8 cellular contexts compared by ENCODE assay signal in the genomic region with DNA sequence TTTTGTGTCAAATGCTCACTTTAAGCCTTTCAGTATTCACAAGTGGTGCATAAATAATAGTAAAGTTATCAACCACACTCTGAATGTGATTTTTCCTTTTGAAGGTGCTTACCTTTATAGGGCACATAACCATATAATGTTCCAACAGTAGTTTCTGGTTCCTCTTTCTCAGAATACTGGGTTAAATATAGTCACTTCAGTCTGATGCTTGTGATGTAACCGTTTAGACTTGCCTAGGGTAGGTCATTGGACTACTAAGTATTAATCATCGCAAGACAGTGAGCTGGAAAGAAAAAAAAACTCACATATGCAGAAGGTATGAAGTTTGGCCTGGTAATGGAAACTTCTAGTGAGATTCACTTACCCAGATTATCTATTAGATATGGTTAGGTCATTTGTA. TPM values are rescaled to one million over a fixed set of nuclear protein-coding genes. Genes with fewer than 3 reads are reported as not detected.
DNase-seq lines count a peak whose midpoint lies in the region; ATAC-seq and TF ChIP-seq lines count a peak whose summit lies in the region.

No MANE protein-coding gene starts in this region.

- no peaks in the 10 kb centered on the region for H3K9me3 ChIP-seq in heart right ventricle
- H3K9me3 ChIP-seq in skeletal muscle satellite cell (replicated peaks; ENCODE audit: low read length), result no peaks in the 10 kb centered on the region
- H3K9me3 ChIP-seq in colonic mucosa, result no peaks in the 10 kb centered on the region

- H3K9ac ChIP-seq in skeletal muscle satellite cell (ENCODE audit: low read depth, low read length) (no peak overlapping the region), colonic mucosa (ENCODE audit: low read depth in 2 of 2, low read length in 2 of 2) (no peak overlapping the region)

- H3K27me3 ChIP-seq in heart right ventricle (peaks cover 0 to 7% (median 0%) of the 10 kb centered on the region in 7 donors), skeletal muscle satellite cell (ENCODE audit: control insufficient read depth, insufficient read depth, low read length) (no peaks in the 10 kb centered on the region), colonic mucosa (no peaks in the 10 kb centered on the region)

- peak overlapping the region; percentile 92 for H3K4me2 ChIP-seq in skeletal muscle satellite cell (ENCODE audit: low read length)

- peaks cover 0 to 28% (median 10%) of the 10 kb centered on the region in 9 donors for H3K4me1 ChIP-seq in heart right ventricle
- peaks cover 24% of the 10 kb centered on the region for H3K4me1 ChIP-seq in skeletal muscle satellite cell (ENCODE audit: control insufficient read depth, insufficient read depth, low read length)
- H3K4me1 ChIP-seq in colonic mucosa, result no peaks in the 10 kb centered on the region

- no peak for DNase-seq in heart right ventricle
- DNase-seq in Right ventricle myocardium superior, result no peak
- peak; percentile 89 for DNase-seq in SKM-1 treated with dmso at 0.1 percent for 144 hours (lab: John Stamatoyannopoulos, UW; ENCODE audit: unreplicated experiment)
- DNase-seq in NCI-H526 (lab: John Stamatoyannopoulos, UW), result no peak
- no peak for DNase-seq in colonic mucosa
- DNase-seq in HuH-7 (ENCODE audit: low spot score), result no peak

- H3K4me3 ChIP-seq in heart right ventricle, result peak overlapping the region in 3 of 10 donors; percentile 83 to 88 (median 88)
- no peak overlapping the region for H3K4me3 ChIP-seq in skeletal muscle satellite cell (ENCODE audit: low read length)
- H3K4me3 ChIP-seq in colonic mucosa, result no peak overlapping the region

- 62 to 66% methylated on average over 2 of the region's 2 CpGs for WGBS in heart right ventricle, 2 donors

- TF ChIP-seq CTCF in heart right ventricle (IDR thresholded peaks at IDR 0.05), result no peak
- TF ChIP-seq CTCF in colonic mucosa (IDR thresholded peaks at IDR 0.05), result no peak

- intact Hi-C loops in heart right ventricle (cut with DNase I) (no loop called here), Right ventricle myocardium superior (cut with DNase I) (no loop called here), colonic mucosa (cut with DNase I) (no loop called here)

- ATAC-seq in heart right ventricle (peak in 1 of 8 donors; percentile 25), Right ventricle myocardium superior (ENCODE audit: poor library complexity) (no peak), HG03066 (IDR thresholded peaks at IDR 0.05; ENCODE audit: low read depth, unreplicated experiment) (peak; percentile 41)

- peak overlapping the region in 6 of 10 donors; percentile 4 to 84 (median 78) for H3K27ac ChIP-seq in heart right ventricle
- H3K27ac ChIP-seq in colonic mucosa, result no peak overlapping the region

- peaks cover 0 to 18% (median 0%) of the 10 kb centered on the region in 9 donors for H3K36me3 ChIP-seq in heart right ventricle
- H3K36me3 ChIP-seq in skeletal muscle satellite cell (ENCODE audit: insufficient read depth, low read length), result peaks cover 8% of the 10 kb centered on the region
- H3K36me3 ChIP-seq in colonic mucosa, result no peaks in the 10 kb centered on the region

RNA-seq across cellular contexts. Expression of gene KBTBD8, which starts 1.9 kb away (rescaled TPM):
- 10 to 100 TPM in 1 of 10 donors, 1 to 10 TPM in 9; 2.4 to 11.4 (median 6.3) TPM for total RNA-seq in heart right ventricle
- polyA plus RNA-seq in heart right ventricle, result 1 to 10 TPM; 1.2 to 1.4 TPM
- 4.2 TPM for total RNA-seq in Right ventricle myocardium superior
- 4.8 and 5.0 TPM in 2 replicates for total RNA-seq in skeletal muscle satellite cell (2012; rRNA removed)
- total RNA-seq in colonic mucosa, result 1 to 10 TPM; 4.6 to 5.0 TPM
